Comparison of ENCODE assay signal across 21 cellular contexts in the genomic region with DNA sequence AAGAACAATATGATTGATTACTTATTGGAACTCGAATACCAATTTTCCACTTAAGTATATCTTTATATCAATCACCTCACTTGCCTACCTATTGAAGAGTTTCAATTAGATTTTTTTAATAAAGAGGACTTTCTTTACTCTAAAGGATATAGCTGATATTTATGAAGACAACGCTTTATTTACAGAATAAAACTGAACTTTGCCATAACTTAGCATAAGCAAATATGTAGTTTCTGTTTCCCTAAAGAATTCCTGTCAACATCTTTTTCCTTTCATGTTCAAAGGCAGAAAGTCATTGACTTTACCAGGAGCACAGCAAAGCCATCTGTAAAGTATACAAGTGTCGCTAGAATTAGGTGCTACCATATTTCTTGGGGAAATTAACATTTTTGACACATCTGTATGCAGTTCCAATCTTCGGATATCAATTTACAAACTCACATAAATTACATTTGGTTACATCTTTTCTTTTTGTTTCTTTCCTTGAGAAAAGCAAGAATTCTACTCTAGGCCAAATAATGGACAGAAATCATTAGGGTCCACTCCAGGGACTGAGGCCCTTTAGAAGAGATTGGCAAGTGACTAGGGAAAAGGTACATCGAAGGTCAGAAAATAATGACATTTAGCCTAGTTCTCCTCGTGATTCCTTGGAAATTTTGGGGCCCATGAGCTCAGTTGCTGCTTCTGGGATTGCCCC. TPM values are rescaled to one million over a fixed set of nuclear protein-coding genes. Genes with fewer than 3 reads are reported as not detected.
DNase-seq lines count a peak whose midpoint lies in the region; ATAC-seq, FAIRE-seq and TF ChIP-seq lines count a peak whose summit lies in the region.
"Had no signal": no experiment of that assay in that cellular context is flagged by ENCODE, and none has a peak within 500 bp of the region (broad histone marks: within the 10 kb centered on the region; RNA-seq: fewer than 3 reads in every experiment).

No MANE protein-coding gene starts in this region.

- TF ChIP-seq CTCF in HepG2 (CRISPR knock-in tag; IDR thresholded peaks at IDR 0.05) (no peak), right lobe of liver (IDR thresholded peaks at IDR 0.05) (no peak), WTC11 (IDR thresholded peaks at IDR 0.05) (no peak), hepatocyte (IDR thresholded peaks at IDR 0.05; ENCODE audit: poor library complexity) (no peak)
- no peak for TF ChIP-seq CTCF in CD8-positive, alpha-beta T cell (IDR thresholded peaks at IDR 0.05)

- peak overlapping the region; percentile 79 for H3K9ac ChIP-seq in HepG2 (ENCODE audit: insufficient read depth, low read depth, low read length)
- H3K9ac ChIP-seq: BLaER1 had no signal

- H3K79me2 ChIP-seq in HepG2 (ENCODE audit: insufficient read depth, low read length) (no peaks in the 10 kb centered on the region), hepatocyte (no peaks in the 10 kb centered on the region)

- no peaks in the 10 kb centered on the region for H3K4me1 Mint-ChIP-seq in WTC11
- H3K4me1 Mint-ChIP-seq in CD8-positive, alpha-beta T cell (ENCODE audit: low read depth), result no peaks in the 10 kb centered on the region
- H3K4me1 Mint-ChIP-seq: CD14-positive monocyte; CD4-positive, alpha-beta memory T cell; CD4-positive, CD25-positive, alpha-beta regulatory T cell had no signal

- H3K27ac ChIP-seq in HepG2 (ENCODE audit: extremely low read length, insufficient read depth, low read length) (peak overlapping the region; percentile 97), right lobe of liver (no peak overlapping the region), hepatocyte (peak overlapping the region; percentile 28)
- H3K27ac ChIP-seq in CD8-positive, alpha-beta T cell (ENCODE audit: low read depth, low read length), result no peak overlapping the region
- H3K27ac ChIP-seq: BLaER1 had no signal

- TF ChIP-seq RAD21 in HepG2 (CRISPR knock-in tag; IDR thresholded peaks at IDR 0.05), result no peak

- H3K36me3 Mint-ChIP-seq in WTC11, result no peaks in the 10 kb centered on the region; the same call in 1 of the 2 replicates
- H3K36me3 Mint-ChIP-seq in CD8-positive, alpha-beta T cell, result no peaks in the 10 kb centered on the region
- H3K36me3 Mint-ChIP-seq: CD14-positive monocyte; CD4-positive, alpha-beta memory T cell; CD4-positive, CD25-positive, alpha-beta regulatory T cell had no signal

- CTCF ChIA-PET in HepG2 (lab: Yijun Ruan, JAX; ENCODE audit: low intra/inter-chr PET ratio, low total read pairs), result interaction anchor here (1.5 kb wide), 1 partner anchor 21 kb away, joined by 4 read pairs; no protein-coding TSS in a partner anchor
- CTCF ChIA-PET in WTC11 (lab: Charles Lee), result no interaction called here
- CTCF ChIA-PET in CD8-positive, alpha-beta T cell (lab: Charles Lee), result no interaction called here

- H3K9me3 ChIP-seq in HepG2 (ENCODE audit: low read length) (peaks cover 4% of the 10 kb centered on the region; the same call in 1 of the 2 replicates), right lobe of liver (no peaks in the 10 kb centered on the region), hepatocyte (ENCODE audit: low read depth) (no peaks in the 10 kb centered on the region)
- H3K9me3 ChIP-seq in CD8-positive, alpha-beta T cell (ENCODE audit: low read length), result no peaks in the 10 kb centered on the region
- H3K9me3 ChIP-seq: BE2C, BLaER1, Caco-2 had no signal

- no peaks in the 10 kb centered on the region for H3K9me2 ChIP-seq in hepatocyte (replicated peaks; ENCODE audit: insufficient read depth)

- H4K20me1 ChIP-seq in HepG2 (ENCODE audit: insufficient read depth, low read length) (no peaks in the 10 kb centered on the region), hepatocyte (ENCODE audit: insufficient read depth, poor library complexity, severe bottlenecking) (no peaks in the 10 kb centered on the region)
- H4K20me1 ChIP-seq: BLaER1 had no signal

- BruUV-seq in HepG2 (replicated peaks; lab: Mats Ljungman, UMichigan), result TSS peak; percentile 95

- H3K27me3 Mint-ChIP-seq in WTC11 (ENCODE audit: low read depth), result no peaks in the 10 kb centered on the region
- H3K27me3 Mint-ChIP-seq in CD8-positive, alpha-beta T cell (ENCODE audit: low read depth), result peaks cover 5% of the 10 kb centered on the region
- H3K27me3 Mint-ChIP-seq: CD4-positive, CD25-positive, alpha-beta regulatory T cell had no signal

- WGBS in HepG2 (ENCODE audit: low lambda C conversion rate), result 1% methylated on average over 6 of the region's 6 CpGs
- WGBS in right lobe of liver (ENCODE audit: insufficient coverage, low coverage, low lambda C conversion rate, missing lambda C conversion rate), result 59% methylated on average over 6 of the region's 6 CpGs
- WGBS in hepatocyte (ENCODE audit: low lambda C conversion rate, missing lambda C conversion rate), result 82% methylated on average over 6 of the region's 6 CpGs

- H3K36me3 ChIP-seq in HepG2 (replicated peaks in 1 of 2; ENCODE audit: control insufficient read depth in 1 of 2, insufficient read depth in 2 of 2, low read length in 2 of 2), result no peaks in the 10 kb centered on the region
- H3K36me3 ChIP-seq in right lobe of liver, result no peaks in the 10 kb centered on the region
- H3K36me3 ChIP-seq in hepatocyte (replicated peaks; ENCODE audit: insufficient read depth, low read depth), result no peaks in the 10 kb centered on the region
- no peaks in the 10 kb centered on the region for H3K36me3 ChIP-seq in CD8-positive, alpha-beta T cell (ENCODE audit: insufficient read depth, low read length)
- H3K36me3 ChIP-seq: BE2C, BLaER1 had no signal

- peak; percentile 85 for DNase-seq in HepG2 (ENCODE audit: low spot score)
- DNase-seq in right lobe of liver, result no peak
- DNase-seq in WTC11 (ENCODE audit: low spot score), result no peak
- no peak for DNase-seq in hepatocyte (ENCODE audit: low spot score)
- DNase-seq in CD8-positive, alpha-beta T cell, result no peak
- DNase-seq: 8988T; BE2C; C1 segment of cervical spinal cord; CD4-positive, alpha-beta memory T cell; CD4-positive, CD25-positive, alpha-beta regulatory T cell; DMS79 treated with DMSO at 0.1 percent for 48 hours; GF-D8 had no signal

- TF ChIP-seq POLR2A in HepG2 (IDR thresholded peaks at IDR 0.05; ENCODE audit: insufficient read depth in 1 of 2, low read depth in 2 of 2, low read length in 2 of 2), result 0 out of 4 replicates have a peak, but pooled peaks of 1 of the 2 experiments have one; percentile 3
- TF ChIP-seq POLR2A in right lobe of liver (IDR thresholded peaks at IDR 0.05), result no peak

- peaks cover 26% of the 10 kb centered on the region for H3K9me3 Mint-ChIP-seq in WTC11
- H3K9me3 Mint-ChIP-seq in CD8-positive, alpha-beta T cell, result no peaks in the 10 kb centered on the region

- H3K27ac Mint-ChIP-seq in WTC11, result no peak overlapping the region
- H3K27ac Mint-ChIP-seq in CD8-positive, alpha-beta T cell, result no peak overlapping the region
- H3K27ac Mint-ChIP-seq: CD14-positive monocyte; CD4-positive, alpha-beta memory T cell; CD4-positive, CD25-positive, alpha-beta regulatory T cell had no signal

- in situ Hi-C loops in HepG2 (cut with HindIII; ENCODE audit: extremely low pct_ligation_motif_present, low pct_unique_long_range_greater_than_20kb), result no loop called here

- H3K4me2 ChIP-seq in HepG2 (ENCODE audit: low read depth, low read length), result peak overlapping the region; percentile 74
- no peak overlapping the region for H3K4me2 ChIP-seq in hepatocyte
- H3K4me2 ChIP-seq: BLaER1 had no signal

- peak; percentile 59 to 98; a peak in 3 of 4 replicates for TF ChIP-seq EP300 in HepG2 (IDR thresholded peaks at IDR 0.05; ENCODE audit: low read depth in 2 of 2, low read length in 2 of 2)
- peak; percentile 87 for TF ChIP-seq EP300 in HepG2 (CRISPR knock-in tag; IDR thresholded peaks at IDR 0.05; ENCODE audit: borderline replicate concordance)

- H3K4me1 ChIP-seq in HepG2 (ENCODE audit: insufficient read depth, low read length) (peaks cover 90% of the 10 kb centered on the region), right lobe of liver (peaks cover 0 to 6% (median 0%) of the 10 kb centered on the region in 4 donors), hepatocyte (ENCODE audit: insufficient read depth) (peaks cover 17% of the 10 kb centered on the region)
- no peaks in the 10 kb centered on the region for H3K4me1 ChIP-seq in CD8-positive, alpha-beta T cell (ENCODE audit: insufficient read depth, low read length)
- H3K4me1 ChIP-seq: BE2C, BLaER1 had no signal

- intact Hi-C loops in HepG2 (cut with micrococcal nuclease; ENCODE audit: unreplicated experiment) (loop anchor here (1.0 to 2.0 kb wide), 2 partner anchors 19 to 238 kb away; no protein-coding TSS in a partner anchor), right lobe of liver (cut with DNase I) (no loop called here)
- intact Hi-C loops in CD8-positive, alpha-beta T cell (cut with DNase I, micrococcal nuclease), result no loop called here

- no peak overlapping the region for H2AFZ ChIP-seq in HepG2 (ENCODE audit: low read length)
- H2AFZ ChIP-seq in hepatocyte, result no peak overlapping the region

- no peak for FAIRE-seq in HepG2 (lab: Jason Lieb, UNC)
- FAIRE-seq: A204.1, G401.6, GM12891 had no signal

- ATAC-seq in HepG2 (peak; percentile 57), right lobe of liver (no peak), WTC11 (no peak), GM18519 (IDR thresholded peaks at IDR 0.05; ENCODE audit: low FRiP score, unreplicated experiment) (no peak)
- ATAC-seq in CD8-positive, alpha-beta T cell, result no peak

- no peak overlapping the region for H3K4me3 Mint-ChIP-seq in WTC11
- H3K4me3 Mint-ChIP-seq in CD8-positive, alpha-beta T cell, result no peak overlapping the region
- H3K4me3 Mint-ChIP-seq: CD14-positive monocyte; CD4-positive, alpha-beta memory T cell; CD4-positive, CD25-positive, alpha-beta regulatory T cell had no signal

- H3K27me3 ChIP-seq in HepG2 (ENCODE audit: control insufficient read depth in 1 of 2, insufficient read depth in 2 of 2, low read length in 2 of 2), result no peaks in the 10 kb centered on the region
- no peaks in the 10 kb centered on the region for H3K27me3 ChIP-seq in right lobe of liver
- H3K27me3 ChIP-seq in hepatocyte, result no peaks in the 10 kb centered on the region
- no peaks in the 10 kb centered on the region for H3K27me3 ChIP-seq in CD8-positive, alpha-beta T cell (ENCODE audit: insufficient read depth, low read length)
- H3K27me3 ChIP-seq: BE2C, BLaER1 had no signal

- POLR2A ChIA-PET in HepG2 (lab: Yijun Ruan, JAX) (interaction anchor here (0.8 to 5.7 kb wide), 16 partner anchors 8 to 241 kb away, joined by 3 to 198 read pairs (median 6); a partner anchor contains a TSS), WTC11 (lab: Charles Lee) (no interaction called here)
- POLR2A ChIA-PET in CD8-positive, alpha-beta T cell (lab: Charles Lee), result no interaction called here

- H3K4me3 ChIP-seq in HepG2 (replicated peaks in 1 of 3; ENCODE audit: insufficient read depth in 1 of 3, low read depth in 2 of 3, low read length in 3 of 3) (peak overlapping the region in 2 of 3 experiments; percentile 28 to 42; a peak in 3 of 6 replicates), right lobe of liver (no peak overlapping the region), hepatocyte (no peak overlapping the region)
- no peak overlapping the region for H3K4me3 ChIP-seq in CD8-positive, alpha-beta T cell (ENCODE audit: low read depth, low read length)
- H3K4me3 ChIP-seq: BLaER1 had no signal

RNA-seq across cellular contexts. Expression of a gene that starts 7.5 kb away (rescaled TPM):
- total RNA-seq in HepG2 (2016; rRNA removed; fragmentation: Illumina TruSeq; extraction: Trizol) (19.6 and 39.4 TPM in 2 replicates), right lobe of liver (not detected), WTC11 (2021) (0.62 to 1.6 TPM (median 1.0 TPM) in 3 replicates), hepatocyte (0.03 and 0.12 TPM in 2 replicates)
- 2.4 and 3.5 TPM in 2 replicates for total RNA-seq in HepG2 (2016; cell fraction: cytosol; rRNA removed; fragmentation: Illumina TruSeq; extraction: Trizol; ENCODE audit: low read depth)
- total RNA-seq in HepG2 (2016; cell fraction: insoluble cytoplasmic fraction; rRNA removed; fragmentation: Illumina TruSeq; extraction: Trizol), result 19.3 and 35.5 TPM in 2 replicates
- 5.8 and 8.3 TPM in 2 replicates for total RNA-seq in HepG2 (2016; cell fraction: membrane; rRNA removed; fragmentation: Illumina TruSeq; extraction: Trizol)
- 141 and 149 TPM in 2 replicates for total RNA-seq in HepG2 (2016; cell fraction: nucleus; rRNA removed; fragmentation: Illumina TruSeq; extraction: Trizol)
- polyA plus RNA-seq in HepG2 (2011; rRNA removed) (14.9 and 19.9 TPM in 2 replicates), hepatocyte (0.28 TPM in 1 of 2 replicates, not detected in the other)
- 2.7 and 3.9 TPM in 2 replicates for polyA plus RNA-seq in HepG2 (2011; cell fraction: cytosol; rRNA removed)
- polyA plus RNA-seq in HepG2 (2011; cell fraction: nucleus; rRNA removed), result 47.7 and 48.1 TPM in 2 replicates
- 15.2 and 31.7 TPM in 2 replicates for polyA plus RNA-seq in HepG2 (2012)
- polyA plus RNA-seq in HepG2 (2016; cell fraction: cytosol; fragmentation: Illumina TruSeq; extraction: Trizol; ENCODE audit: low read depth), result 0.17 and 0.38 TPM in 2 replicates
- 6.1 and 6.6 TPM in 2 replicates for polyA plus RNA-seq in HepG2 (2016; cell fraction: insoluble cytoplasmic fraction; fragmentation: Illumina TruSeq; extraction: Trizol; ENCODE audit: low read depth)
- polyA plus RNA-seq in HepG2 (2016; cell fraction: membrane; fragmentation: Illumina TruSeq; extraction: Trizol; ENCODE audit: low read depth), result 0.72 and 1.3 TPM in 2 replicates
- polyA plus RNA-seq in HepG2 (2016; cell fraction: nucleus; fragmentation: Illumina TruSeq; extraction: Trizol; ENCODE audit: insufficient read depth, low read depth), result 138 and 145 TPM in 2 replicates
- 0.14 and 28.2 TPM in 2 replicates for polyA minus RNA-seq in HepG2 (2011; rRNA and poly(A)+ RNA removed; ENCODE audit: low replicate concordance)
- 7.8 and 8.3 TPM in 2 replicates for polyA minus RNA-seq in HepG2 (2011; cell fraction: cytosol; rRNA and poly(A)+ RNA removed)
- 174 and 195 TPM in 2 replicates for polyA minus RNA-seq in HepG2 (2011; cell fraction: nucleus; rRNA and poly(A)+ RNA removed)
- not detected for total RNA-seq in CD8-positive, alpha-beta T cell
- total RNA-seq: Caco-2; Calu3; CD4-positive, alpha-beta memory T cell; CD4-positive, CD25-positive, alpha-beta regulatory T cell had no signal
- polyA plus RNA-seq: AG04450; CD14-positive monocyte; CD4-positive, alpha-beta memory T cell; CD4-positive, CD25-positive, alpha-beta regulatory T cell had no signal

Comparison
In these comparisons a context has a peak if more than half of its experiments do, and no peak if none do; other contexts are left out.
1. H3K27ac ChIP-seq: peak in HepG2 (single experiment) and hepatocyte (single experiment); none in right lobe of liver (0 of 3) and CD8-positive, alpha-beta T cell (single experiment).
2. H3K4me3 ChIP-seq: peak in HepG2 (2 of 3); none in right lobe of liver (0 of 3), hepatocyte (single experiment) and CD8-positive, alpha-beta T cell (single experiment).